ENCODE assay signal across 22 cellular contexts in the genomic region with DNA sequence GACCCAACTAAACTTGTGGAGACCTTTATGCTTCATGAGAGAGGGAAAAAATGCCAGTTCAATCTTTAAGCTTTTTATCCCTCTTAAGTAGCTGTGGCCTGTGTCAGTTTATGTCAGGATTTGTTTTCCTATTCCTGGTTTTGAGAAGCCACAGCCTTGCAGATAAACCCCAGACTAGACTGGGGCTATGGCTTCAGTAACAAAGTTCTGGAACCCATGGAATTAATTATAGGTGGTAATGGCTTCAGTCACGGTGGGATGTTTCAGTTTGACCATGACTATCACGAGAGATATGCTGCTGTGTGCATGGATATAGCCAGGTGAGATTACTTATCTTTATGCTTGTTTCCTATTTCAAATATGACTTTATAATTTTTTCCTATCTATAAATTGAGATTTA.
DNase-seq lines count a peak whose midpoint lies in the region; ATAC-seq, FAIRE-seq and TF ChIP-seq lines count a peak whose summit lies in the region.
"Had no signal": no experiment of that assay in that cellular context is flagged by ENCODE, and none has a peak within 500 bp of the region (broad histone marks: within the 10 kb centered on the region; RNA-seq: fewer than 3 reads in every experiment).

No MANE protein-coding gene starts in this region.

- H3K36me3 ChIP-seq in WERI-Rb-1 (no peaks in the 10 kb centered on the region), keratinocyte (ENCODE audit: control insufficient read depth in 2 of 2, extremely low read depth in 1 of 2, insufficient read depth in 2 of 2, low read length in 2 of 2) (no peaks in the 10 kb centered on the region), left lung (no peaks in the 10 kb centered on the region)
- H3K36me3 ChIP-seq: HAP-1 had no signal

- H3K9ac ChIP-seq in keratinocyte (ENCODE audit: control insufficient read depth, extremely low read depth, insufficient read depth, low read length) = no peak overlapping the region

- H2AFZ ChIP-seq in keratinocyte (ENCODE audit: control insufficient read depth, low read length) = no peak overlapping the region

- ATAC-seq in HG02885 (IDR thresholded peaks at IDR 0.05; ENCODE audit: poor library complexity, unreplicated experiment) = no peak
- no peak for ATAC-seq in left lung
- ATAC-seq: A549 had no signal

- H4K20me1 ChIP-seq in keratinocyte (ENCODE audit: control insufficient read depth, extremely low read depth, insufficient read depth, low read length) = no peaks in the 10 kb centered on the region

- TF ChIP-seq CTCF in D721Med (IDR thresholded peaks at IDR 0.05; ENCODE audit: insufficient read depth, missing control alignments) = no peak
- TF ChIP-seq CTCF in WERI-Rb-1 (IDR thresholded peaks at IDR 0.05; ENCODE audit: low read depth, low read length) = no peak
- TF ChIP-seq CTCF in keratinocyte (optimal IDR thresholded peaks at IDR 0.05 in 1 of 3, IDR thresholded peaks at IDR 0.05 in 1 of 3, conservative IDR thresholded peaks at IDR 0.05 in 1 of 3; ENCODE audit: extremely low read depth in 1 of 3, insufficient read depth in 2 of 3, low read length in 3 of 3) = no peak
- no peak for TF ChIP-seq CTCF in left lung (IDR thresholded peaks at IDR 0.05)

- H3K4me1 ChIP-seq in keratinocyte (ENCODE audit: control insufficient read depth, extremely low read depth, insufficient read depth, low read length) (peaks cover 9% of the 10 kb centered on the region), left lung (no peaks in the 10 kb centered on the region)
- H3K4me1 ChIP-seq: A549, HAP-1 had no signal

- H3K4me2 ChIP-seq in keratinocyte (ENCODE audit: control insufficient read depth, extremely low read depth, insufficient read depth, low read depth, low read length) = no peak overlapping the region
- H3K4me2 ChIP-seq: A549 had no signal

- FAIRE-seq in D721Med (lab: Jason Lieb, UNC) = peak; percentile 85
- peak; percentile 66 for FAIRE-seq in keratinocyte (lab: Jason Lieb, UNC)
- FAIRE-seq: A549, GM12892, GM18507 had no signal

- intact Hi-C loops in left lung (cut with DNase I) = no loop called here

- 0 out of 2 replicates have a peak overlapping the region, but pooled peaks have one; percentile 5 for H3K27ac ChIP-seq in WERI-Rb-1
- H3K27ac ChIP-seq in keratinocyte (ENCODE audit: control insufficient read depth, insufficient read depth, low read length) = no peak overlapping the region
- H3K27ac ChIP-seq in left lung = no peak overlapping the region
- H3K27ac ChIP-seq: 22Rv1, A549, C4-2B, HL-60 had no signal

- H3K27me3 ChIP-seq in WERI-Rb-1 (ENCODE audit: insufficient read depth, low read depth, severe bottlenecking) (no peaks in the 10 kb centered on the region), keratinocyte (ENCODE audit: control insufficient read depth, extremely low read depth, insufficient read depth, low read length) (no peaks in the 10 kb centered on the region), left lung (no peaks in the 10 kb centered on the region)

- H3K9me1 ChIP-seq in keratinocyte (ENCODE audit: control insufficient read depth, extremely low read depth, insufficient read depth, low read length) = no peaks in the 10 kb centered on the region

- dilution Hi-C loops in keratinocyte (cut with MboI; ENCODE audit: extremely low pct_ligation_motif_present, low sequenced_read_pairs) = no loop called here

- DNase-seq in D721Med (ENCODE audit: insufficient read length, low spot score) = no peak
- peak; percentile 25 for DNase-seq in NCI-H82 treated with DMSO at 0.1 percent for 48 hours (lab: John Stamatoyannopoulos, UW; ENCODE audit: unreplicated experiment)
- DNase-seq in WERI-Rb-1 = peak; percentile 20
- DNase-seq in keratinocyte (ENCODE audit: low read depth, low spot score) = no peak
- no peak for DNase-seq in germinal center (ENCODE audit: low spot score)
- DNase-seq in left lung = no peak
- DNase-seq in RPMI8226 = no peak
- DNase-seq: AML-193; Caco-2; CD4-positive, alpha-beta T cell; DMS153; DMS79; GDM1; GOT3 had no signal

- H3K9me3 ChIP-seq in WERI-Rb-1 (ENCODE audit: severe bottlenecking) = no peaks in the 10 kb centered on the region
- H3K9me3 ChIP-seq in keratinocyte (ENCODE audit: control insufficient read depth, low read depth, low read length) = no peaks in the 10 kb centered on the region
- no peaks in the 10 kb centered on the region for H3K9me3 ChIP-seq in left lung
- H3K9me3 ChIP-seq: A549, Caco-2, HAP-1 had no signal

- H3K4me3 ChIP-seq in WERI-Rb-1 (ENCODE audit: low read depth, low read length) (no peak overlapping the region), keratinocyte (ENCODE audit: control insufficient read depth in 2 of 3, extremely low read depth in 1 of 3, insufficient read depth in 2 of 3, low read depth in 1 of 3, low read length in 3 of 3) (no peak overlapping the region), left lung (no peak overlapping the region)
- H3K4me3 ChIP-seq: A549, HAP-1 had no signal

- no peaks in the 10 kb centered on the region for H3K79me2 ChIP-seq in keratinocyte (ENCODE audit: control insufficient read depth, insufficient read depth, low read length)

Comparison
In these comparisons a context has a peak if more than half of its experiments do, and no peak if none do; other contexts are left out.
1. DNase-seq: peak in NCI-H82 treated with DMSO at 0.1 percent for 48 hours (single experiment) and WERI-Rb-1 (single experiment); none in D721Med (single experiment), keratinocyte (single experiment), germinal center (single experiment), left lung (0 of 2) and RPMI8226 (single experiment).